ENCODE assay signal across 8 cellular contexts in genomic region chr1:214602764-214603657, GRCh38.
DNase-seq lines count a peak whose midpoint lies in the region; ATAC-seq lines count a peak whose summit lies in the region.

CENPF (plus strand) TSS chr1:214603195; CDS start chr1:214613755, 10,560 bp downstream.

- no peaks in the 10 kb centered on the region for H3K9me3 Mint-ChIP-seq in effector memory CD8-positive, alpha-beta T cell
- H3K9me3 Mint-ChIP-seq in memory B cell = no peaks in the 10 kb centered on the region

- DNase-seq in COLO668 (lab: John Stamatoyannopoulos, UW; ENCODE audit: unreplicated experiment) (peak; percentile 98), HS-27A (ENCODE audit: low read depth) (peak; percentile 94), NK-92 (lab: John Stamatoyannopoulos, UW; ENCODE audit: unreplicated experiment) (peak; percentile 84), memory B cell (ENCODE audit: low spot score in 2 of 2) (peak; percentile 74 to 88)
- DNase-seq in activated CD8-positive, alpha-beta memory T cell treated with anti-CD3 and anti-CD28 coated beads for 1 hour (ENCODE audit: extremely low read depth in 1 of 2, low read depth in 1 of 2) = peak; percentile 79 to 80
- peak; percentile 86 to 89 (median 88) for DNase-seq in effector memory CD8-positive, alpha-beta T cell
- peak; percentile 79 for DNase-seq in stimulated activated CD8-positive, alpha-beta memory T cell treated with anti-CD3 and anti-CD28 coated beads, Interleukin-12 subunit alpha, Interleukin-12 subunit beta, amount 100 ng/mL, for 24 hours (ENCODE audit: extremely low read depth)

- peaks cover 12% of the 10 kb centered on the region for H3K36me3 Mint-ChIP-seq in effector memory CD8-positive, alpha-beta T cell (ENCODE audit: insufficient read depth)
- H3K36me3 Mint-ChIP-seq in memory B cell = no peaks in the 10 kb centered on the region

- no peaks in the 10 kb centered on the region for H3K27me3 Mint-ChIP-seq in effector memory CD8-positive, alpha-beta T cell
- H3K27me3 Mint-ChIP-seq in memory B cell = no peaks in the 10 kb centered on the region

- peak within 1 kb of the TSS; percentile 87 to 96 for H3K4me3 Mint-ChIP-seq in effector memory CD8-positive, alpha-beta T cell
- peak within 1 kb of the TSS; percentile 94 for H3K4me3 Mint-ChIP-seq in memory B cell

- H3K27ac Mint-ChIP-seq in effector memory CD8-positive, alpha-beta T cell = peak within 1 kb of the TSS; percentile 53 to 92
- H3K27ac Mint-ChIP-seq in memory B cell = peak within 1 kb of the TSS; percentile 48

- H3K4me1 Mint-ChIP-seq in effector memory CD8-positive, alpha-beta T cell (ENCODE audit: low read depth in 2 of 2) = peaks cover 11% of the 10 kb centered on the region in 2 donors
- H3K4me1 Mint-ChIP-seq in memory B cell = peaks cover 2% of the 10 kb centered on the region

- ATAC-seq in GM19467 (IDR thresholded peaks at IDR 0.05; ENCODE audit: unreplicated experiment) = peak; percentile 100
- ATAC-seq in effector memory CD8-positive, alpha-beta T cell (replicated peaks) = peak; percentile 94
- ATAC-seq in memory B cell (ENCODE audit: low read depth) = peak; percentile 94

Comparison
In these comparisons a context has a peak if more than half of its experiments do, and no peak if none do; other contexts are left out.
1. Peak in every context shown above with its lines: DNase-seq and ATAC-seq.